In the genomic region with DNA sequence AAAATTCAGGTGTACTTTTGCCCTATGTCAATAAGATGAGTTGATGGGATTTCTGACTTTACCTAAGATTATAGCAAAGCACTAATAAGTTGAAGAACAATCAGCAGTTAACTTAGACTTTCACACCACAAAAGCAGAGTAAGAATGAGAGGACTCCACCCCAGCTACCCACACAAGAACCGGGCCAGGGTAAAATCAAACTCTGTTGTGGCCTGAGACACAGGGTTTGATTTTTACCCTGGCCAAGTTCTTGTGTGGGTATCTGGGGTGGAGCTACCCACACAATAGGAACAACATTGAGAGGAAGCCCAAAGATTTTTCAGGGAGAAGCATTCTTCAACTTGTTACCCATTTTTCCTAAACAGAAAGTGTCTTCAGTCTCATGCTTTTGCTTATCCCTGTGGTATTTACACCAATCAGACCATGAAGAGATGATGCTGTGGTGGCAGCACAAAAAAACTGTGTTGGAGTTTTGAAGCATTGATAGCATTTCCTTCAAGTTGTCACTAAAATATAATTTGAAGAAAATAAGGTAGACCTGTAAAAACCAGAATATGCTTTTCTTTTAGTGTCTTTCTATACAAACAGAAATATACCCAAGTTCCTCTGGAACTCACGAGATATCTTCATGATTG, we compare ENCODE assay signal across 11 cellular contexts. TPM values are rescaled to one million over a fixed set of nuclear protein-coding genes. Genes with fewer than 3 reads are reported as not detected.
DNase-seq lines count a peak whose midpoint lies in the region; ATAC-seq and TF ChIP-seq lines count a peak whose summit lies in the region.
"Had no signal": no experiment of that assay in that cellular context is flagged by ENCODE, and none has a peak within 500 bp of the region (broad histone marks: within the 10 kb centered on the region; RNA-seq: fewer than 3 reads in every experiment).

No MANE protein-coding gene starts in this region.

- H2AFZ ChIP-seq in osteoblast (ENCODE audit: low read length), result no peak overlapping the region
- H2AFZ ChIP-seq: neural progenitor cell had no signal

- WGBS in upper lobe of left lung, 2 donors, result 74 to 85% methylated on average over 2 of the region's 2 CpGs

- H3K27ac Mint-ChIP-seq in CD8-positive, alpha-beta T cell, result peak overlapping the region; percentile 84
- H3K27ac Mint-ChIP-seq in activated CD4-positive, alpha-beta memory T cell treated with anti-CD3 and anti-CD28 coated beads, Interleukin-2, amount 10 ng/mL, durations not matched to agents 7 days and 5 days, result peak overlapping the region; percentile 91
- H3K27ac Mint-ChIP-seq: neural progenitor cell had no signal

- no peaks in the 10 kb centered on the region for H3K27me3 ChIP-seq in CD8-positive, alpha-beta T cell (ENCODE audit: insufficient read depth, low read length)
- no peaks in the 10 kb centered on the region for H3K27me3 ChIP-seq in osteoblast (ENCODE audit: insufficient read depth, low read length)
- no peaks in the 10 kb centered on the region for H3K27me3 ChIP-seq in upper lobe of left lung
- H3K27me3 ChIP-seq: BLaER1, neural progenitor cell had no signal

- ATAC-seq in CD8-positive, alpha-beta T cell, result no peak
- ATAC-seq in GM19023 (IDR thresholded peaks at IDR 0.05; ENCODE audit: unreplicated experiment), result peak; percentile 34
- peak; percentile 37 for ATAC-seq in HG03045 (IDR thresholded peaks at IDR 0.05; ENCODE audit: unreplicated experiment)
- no peak for ATAC-seq in SK-N-SH treated with all-trans-retinoic acid at 6 μM for 48 hours
- no peak for ATAC-seq in upper lobe of left lung (ENCODE audit: low FRiP score in 2 of 2)

- H3K36me3 ChIP-seq in CD8-positive, alpha-beta T cell (ENCODE audit: insufficient read depth, low read length), result no peaks in the 10 kb centered on the region
- H3K36me3 ChIP-seq in osteoblast (ENCODE audit: insufficient read depth, low read length), result no peaks in the 10 kb centered on the region
- H3K36me3 ChIP-seq in upper lobe of left lung, result no peaks in the 10 kb centered on the region
- H3K36me3 ChIP-seq: BLaER1, neural progenitor cell had no signal

- no peaks in the 10 kb centered on the region for H4K20me1 ChIP-seq in osteoblast (ENCODE audit: insufficient read depth, low read length)
- H4K20me1 ChIP-seq: BLaER1 had no signal

- H3K4me2 ChIP-seq in osteoblast (ENCODE audit: insufficient read depth, low read length), result no peak overlapping the region
- H3K4me2 ChIP-seq: BLaER1, neural progenitor cell had no signal

- no peaks in the 10 kb centered on the region for H3K27me3 Mint-ChIP-seq in CD8-positive, alpha-beta T cell (ENCODE audit: low read depth)
- no peaks in the 10 kb centered on the region for H3K27me3 Mint-ChIP-seq in activated CD4-positive, alpha-beta memory T cell treated with anti-CD3 and anti-CD28 coated beads, Interleukin-2, amount 10 ng/mL, durations not matched to agents 7 days and 5 days

- H3K27ac ChIP-seq in CD8-positive, alpha-beta T cell (ENCODE audit: low read depth, low read length), result peak overlapping the region; percentile 28
- H3K27ac ChIP-seq in osteoblast (ENCODE audit: low read depth, low read length) (no peak overlapping the region), upper lobe of left lung (no peak overlapping the region)
- H3K27ac ChIP-seq: BLaER1, neural progenitor cell had no signal

- DNase-seq in CD8-positive, alpha-beta T cell, result no peak
- DNase-seq in activated CD4-positive, alpha-beta memory T cell treated with anti-CD3 and anti-CD28 coated beads, Interleukin-2, amount 10 ng/mL, durations not matched to agents 7 days and 5 days, result peak; percentile 59
- DNase-seq in osteoblast (ENCODE audit: insufficient read length, low spot score, missing footprints), result no peak
- DNase-seq in upper lobe of left lung, result no peak
- no peak for DNase-seq in DMS114 treated with DMSO at 0.1 percent for 48 hours (lab: John Stamatoyannopoulos, UW; ENCODE audit: unreplicated experiment)
- DNase-seq: NCI-H1417 treated with DMSO at 0.1 percent for 48 hours had no signal

- no peak overlapping the region for H3K4me3 Mint-ChIP-seq in CD8-positive, alpha-beta T cell
- H3K4me3 Mint-ChIP-seq in activated CD4-positive, alpha-beta memory T cell treated with anti-CD3 and anti-CD28 coated beads, Interleukin-2, amount 10 ng/mL, durations not matched to agents 7 days and 5 days, result peak overlapping the region; percentile 42
- H3K4me3 Mint-ChIP-seq: neural progenitor cell had no signal

- no peak for TF ChIP-seq EP300 in upper lobe of left lung (IDR thresholded peaks at IDR 0.05)

- no peaks in the 10 kb centered on the region for H3K9me3 ChIP-seq in CD8-positive, alpha-beta T cell (ENCODE audit: low read length)
- no peaks in the 10 kb centered on the region for H3K9me3 ChIP-seq in osteoblast (ENCODE audit: low read depth, low read length)
- no peaks in the 10 kb centered on the region for H3K9me3 ChIP-seq in upper lobe of left lung
- H3K9me3 ChIP-seq: BLaER1 had no signal

- H3K4me3 ChIP-seq in CD8-positive, alpha-beta T cell (ENCODE audit: low read depth, low read length), result no peak overlapping the region
- no peak overlapping the region for H3K4me3 ChIP-seq in osteoblast (ENCODE audit: insufficient read depth, low read length)
- no peak overlapping the region for H3K4me3 ChIP-seq in upper lobe of left lung
- H3K4me3 ChIP-seq: BLaER1, neural progenitor cell had no signal

- CTCF ChIA-PET in CD8-positive, alpha-beta T cell (lab: Charles Lee), result no interaction called here
- CTCF ChIA-PET in activated CD4-positive, alpha-beta memory T cell treated with anti-CD3 and anti-CD28 coated beads, Interleukin-2, amount 10 ng/mL, durations not matched to agents 7 days and 5 days (lab: Charles Lee), result interaction anchor here (0.6 to 2.3 kb wide), 2 partner anchors 11 to 529 kb away, joined by 3 to 8 read pairs; no protein-coding TSS in a partner anchor

- POLR2A ChIA-PET in CD8-positive, alpha-beta T cell (lab: Charles Lee), result interaction anchor here (1.0 kb wide), 1 partner anchor 45 kb away, joined by 5 read pairs; the partner anchor contains the start of gene CLDND1
- POLR2A ChIA-PET in activated CD4-positive, alpha-beta memory T cell treated with anti-CD3 and anti-CD28 coated beads, Interleukin-2, amount 10 ng/mL, durations not matched to agents 7 days and 5 days (lab: Charles Lee), result interaction anchor here (1.1 to 24.3 kb wide), 7 partner anchors 14 to 53 kb away, joined by 5 to 931 read pairs (median 62); partner anchors contain the start of genes CLDND1, CPOX and GPR15

- H3K79me2 ChIP-seq in osteoblast (ENCODE audit: insufficient read depth, low read length), result no peaks in the 10 kb centered on the region

- H3K4me1 Mint-ChIP-seq in CD8-positive, alpha-beta T cell (ENCODE audit: low read depth), result peaks cover 66% of the 10 kb centered on the region
- peaks cover 79% of the 10 kb centered on the region for H3K4me1 Mint-ChIP-seq in activated CD4-positive, alpha-beta memory T cell treated with anti-CD3 and anti-CD28 coated beads, Interleukin-2, amount 10 ng/mL, durations not matched to agents 7 days and 5 days
- H3K4me1 Mint-ChIP-seq: neural progenitor cell had no signal

- intact Hi-C loops in CD8-positive, alpha-beta T cell (cut with DNase I, micrococcal nuclease), result no loop called here

- no peaks in the 10 kb centered on the region for H3K9me3 Mint-ChIP-seq in CD8-positive, alpha-beta T cell
- peaks cover 4% of the 10 kb centered on the region for H3K9me3 Mint-ChIP-seq in activated CD4-positive, alpha-beta memory T cell treated with anti-CD3 and anti-CD28 coated beads, Interleukin-2, amount 10 ng/mL, durations not matched to agents 7 days and 5 days
- H3K9me3 Mint-ChIP-seq: neural progenitor cell had no signal

- TF ChIP-seq POLR2A in upper lobe of left lung (IDR thresholded peaks at IDR 0.05), result no peak

- H3K36me3 Mint-ChIP-seq in CD8-positive, alpha-beta T cell, result no peaks in the 10 kb centered on the region
- peaks cover 24% of the 10 kb centered on the region for H3K36me3 Mint-ChIP-seq in activated CD4-positive, alpha-beta memory T cell treated with anti-CD3 and anti-CD28 coated beads, Interleukin-2, amount 10 ng/mL, durations not matched to agents 7 days and 5 days (ENCODE audit: low read depth)
- H3K36me3 Mint-ChIP-seq: neural progenitor cell had no signal

- TF ChIP-seq CTCF in CD8-positive, alpha-beta T cell (IDR thresholded peaks at IDR 0.05), result no peak
- TF ChIP-seq CTCF in osteoblast (IDR thresholded peaks at IDR 0.05; ENCODE audit: extremely low read depth, low read depth, low read length) (no peak), upper lobe of left lung (IDR thresholded peaks at IDR 0.05) (no peak)

- peaks cover 56% of the 10 kb centered on the region for H3K4me1 ChIP-seq in CD8-positive, alpha-beta T cell (ENCODE audit: insufficient read depth, low read length)
- no peaks in the 10 kb centered on the region for H3K4me1 ChIP-seq in osteoblast (ENCODE audit: insufficient read depth, low read length)
- H3K4me1 ChIP-seq in upper lobe of left lung, result no peaks in the 10 kb centered on the region
- H3K4me1 ChIP-seq: neural progenitor cell had no signal

TF ChIP-seq in SK-N-SH treated with all-trans-retinoic acid at 6 μM for 48 hours, 23 proteins besides CTCF, POLR2A, EP300 and RAD21 (continues in another document):
- TF ChIP-seq, protein P1, sequence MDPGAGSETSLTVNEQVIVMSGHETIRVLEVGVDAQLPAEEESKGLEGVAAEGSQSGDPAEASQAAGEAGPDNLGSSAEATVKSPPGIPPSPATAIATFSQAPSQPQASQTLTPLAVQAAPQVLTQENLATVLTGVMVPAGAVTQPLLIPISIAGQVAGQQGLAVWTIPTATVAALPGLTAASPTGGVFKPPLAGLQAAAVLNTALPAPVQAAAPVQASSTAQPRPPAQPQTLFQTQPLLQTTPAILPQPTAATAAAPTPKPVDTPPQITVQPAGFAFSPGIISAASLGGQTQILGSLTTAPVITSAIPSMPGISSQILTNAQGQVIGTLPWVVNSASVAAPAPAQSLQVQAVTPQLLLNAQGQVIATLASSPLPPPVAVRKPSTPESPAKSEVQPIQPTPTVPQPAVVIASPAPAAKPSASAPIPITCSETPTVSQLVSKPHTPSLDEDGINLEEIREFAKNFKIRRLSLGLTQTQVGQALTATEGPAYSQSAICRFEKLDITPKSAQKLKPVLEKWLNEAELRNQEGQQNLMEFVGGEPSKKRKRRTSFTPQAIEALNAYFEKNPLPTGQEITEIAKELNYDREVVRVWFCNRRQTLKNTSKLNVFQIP (CRISPR knock-in tag; IDR thresholded peaks at IDR 0.05; ENCODE audit: borderline replicate concordance, low read depth), result no peak

RNA-seq across cellular contexts. Expression of gene CPOX, which starts 25.6 kb away (rescaled TPM):
- 1 to 10 TPM; 7.5 to 7.7 TPM for total RNA-seq in CD8-positive, alpha-beta T cell
- 10 to 100 TPM; 75.9 to 78.0 TPM for total RNA-seq in activated CD4-positive, alpha-beta memory T cell treated with anti-CD3 and anti-CD28 coated beads, Interleukin-2, amount 10 ng/mL, durations not matched to agents 7 days and 5 days
- 21.5 and 22.1 TPM in 2 replicates for total RNA-seq in osteoblast
- total RNA-seq in upper lobe of left lung, result 10 to 100 TPM; 13.4 to 44.0 (median 23.6) TPM

RNA-seq across cellular contexts. Expression of gene GPR15, which starts 36.0 kb away (rescaled TPM):
- 1 to 10 TPM; 9.1 to 9.3 TPM for total RNA-seq in CD8-positive, alpha-beta T cell
- 100 to 1,000 TPM; 111 TPM for total RNA-seq in activated CD4-positive, alpha-beta memory T cell treated with anti-CD3 and anti-CD28 coated beads, Interleukin-2, amount 10 ng/mL, durations not matched to agents 7 days and 5 days
- total RNA-seq in osteoblast, result not detected in 2 replicates
- total RNA-seq in upper lobe of left lung, result 1 to 10 TPM in 3 of 6 donors, under 1 TPM in 1, not detected in 2; 0.98 to 2.1 (median 1.1) TPM

RNA-seq across cellular contexts. Expression of gene CLDND1, which starts 45.1 kb away (rescaled TPM):
- 100 to 1,000 TPM; 135 to 146 TPM for total RNA-seq in CD8-positive, alpha-beta T cell
- 100 to 1,000 TPM; 673 to 683 TPM for total RNA-seq in activated CD4-positive, alpha-beta memory T cell treated with anti-CD3 and anti-CD28 coated beads, Interleukin-2, amount 10 ng/mL, durations not matched to agents 7 days and 5 days
- total RNA-seq in osteoblast (59.2 and 74.2 TPM in 2 replicates), upper lobe of left lung (10 to 100 TPM; 23.9 to 91.2 (median 70.1) TPM)

Comparison
In these comparisons a context has a peak if more than half of its experiments do, and no peak if none do; other contexts are left out.
1. ATAC-seq: peak in GM19023 (single experiment) and HG03045 (single experiment); none in CD8-positive, alpha-beta T cell (single experiment), SK-N-SH treated with all-trans-retinoic acid at 6 μM for 48 hours (single experiment) and upper lobe of left lung (0 of 2).
2. RNA of gene GPR15, which starts 36.0 kb away (total RNA-seq): 111 TPM in activated CD4-positive, alpha-beta memory T cell treated with anti-CD3 and anti-CD28 coated beads, Interleukin-2, amount 10 ng/mL, durations not matched to agents 7 days and 5 days; 9.1 to 9.3 TPM in CD8-positive, alpha-beta T cell, 0.98 to 2.1 TPM in upper lobe of left lung and not detected in osteoblast; every median in the first group is over 10 times any median in the second.